ENCODE assay signal across 1 cellular context in the genomic region with DNA sequence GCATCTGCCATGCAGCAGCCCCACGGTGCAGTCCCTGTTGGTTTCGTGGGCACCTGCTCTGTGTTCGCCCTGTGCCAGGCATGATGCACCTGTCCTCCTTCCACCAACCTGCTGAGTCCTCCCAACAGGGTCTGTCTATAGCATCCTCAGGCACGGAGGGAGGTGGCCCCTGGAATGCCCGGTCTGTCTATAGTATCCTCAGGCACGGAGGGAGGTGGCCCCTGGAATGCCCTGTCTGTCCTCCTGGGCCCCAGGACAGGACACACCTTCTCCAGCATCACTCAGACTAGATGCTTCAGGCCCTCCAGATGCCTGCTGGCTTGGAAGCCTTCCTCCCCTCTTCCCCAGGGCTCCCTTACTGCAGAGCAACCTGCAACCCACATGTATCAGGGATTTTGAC.
TF ChIP-seq lines count a peak whose summit lies in the region.

No MANE protein-coding gene starts in this region.

TF ChIP-seq in IMR-90, 13 proteins besides CTCF, POLR2A, EP300 and RAD21:
- TF ChIP-seq MXI1 (IDR thresholded peaks at IDR 0.05; ENCODE audit: borderline replicate concordance, low read depth, low read length) (no peak), CHD1 (IDR thresholded peaks at IDR 0.05; ENCODE audit: low read depth, low read length) (no peak), RFX5 (IDR thresholded peaks at IDR 0.05; ENCODE audit: low read depth, low read length) (no peak), SMC3 (IDR thresholded peaks at IDR 0.05; ENCODE audit: low read depth, low read length) (no peak), NFE2L2 (IDR thresholded peaks at IDR 0.05; ENCODE audit: low read depth, low read length) (no peak)
- TF ChIP-seq, protein P1, sequence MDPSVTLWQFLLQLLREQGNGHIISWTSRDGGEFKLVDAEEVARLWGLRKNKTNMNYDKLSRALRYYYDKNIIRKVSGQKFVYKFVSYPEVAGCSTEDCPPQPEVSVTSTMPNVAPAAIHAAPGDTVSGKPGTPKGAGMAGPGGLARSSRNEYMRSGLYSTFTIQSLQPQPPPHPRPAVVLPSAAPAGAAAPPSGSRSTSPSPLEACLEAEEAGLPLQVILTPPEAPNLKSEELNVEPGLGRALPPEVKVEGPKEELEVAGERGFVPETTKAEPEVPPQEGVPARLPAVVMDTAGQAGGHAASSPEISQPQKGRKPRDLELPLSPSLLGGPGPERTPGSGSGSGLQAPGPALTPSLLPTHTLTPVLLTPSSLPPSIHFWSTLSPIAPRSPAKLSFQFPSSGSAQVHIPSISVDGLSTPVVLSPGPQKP (IDR thresholded peaks at IDR 0.05; ENCODE audit: borderline replicate concordance, low read depth, low read length), result no peak
